In genomic region chr7:10888861-10889260, GRCh38 we compare ENCODE assay signal across 8 cellular contexts.
A peak's percentile ranks its signal among the peaks of the same experiment; 100 is the strongest.
DNase-seq lines count a peak whose midpoint lies in the region; ATAC-seq and TF ChIP-seq lines count a peak whose summit lies in the region.

No MANE protein-coding gene starts in this region.

- intact Hi-C loops in gastrocnemius medialis (cut with DNase I; ENCODE audit: low total_unique reads), result no loop called here

- in situ Hi-C loops in gastrocnemius medialis (cut with MboI; ENCODE audit: low sequenced_read_pairs in 4 of 4), result no loop called here

- DNase-seq in D341Med (ENCODE audit: low spot score), result peak; percentile 19
- peak; percentile 10 for DNase-seq in central memory CD4-positive, alpha-beta T cell
- no peak for DNase-seq in LoVo (ENCODE audit: low spot score)
- no peak for DNase-seq in KG1 (lab: John Stamatoyannopoulos, UW)
- no peak for DNase-seq in NCI-H1930 (lab: John Stamatoyannopoulos, UW)
- DNase-seq in gastrocnemius medialis, result no peak

- no peak for TF ChIP-seq CTCF in gastrocnemius medialis (IDR thresholded peaks at IDR 0.05 in 4 of 5, conservative IDR thresholded peaks at IDR 0.05 in 1 of 5)

- no peaks in the 10 kb centered on the region for H3K4me1 ChIP-seq in gastrocnemius medialis

- H3K27ac ChIP-seq in gastrocnemius medialis, result no peak overlapping the region

- no peaks in the 10 kb centered on the region for H3K27me3 ChIP-seq in gastrocnemius medialis

- H3K4me3 ChIP-seq in gastrocnemius medialis, result no peak overlapping the region

- no peak for TF ChIP-seq POLR2A in gastrocnemius medialis (IDR thresholded peaks at IDR 0.05)

- H3K9me3 ChIP-seq in gastrocnemius medialis, result no peaks in the 10 kb centered on the region

- no peaks in the 10 kb centered on the region for H3K36me3 ChIP-seq in gastrocnemius medialis

- ATAC-seq in GM19467 (IDR thresholded peaks at IDR 0.05; ENCODE audit: unreplicated experiment) (peak; percentile 12), HG03280 (IDR thresholded peaks at IDR 0.05; ENCODE audit: unreplicated experiment) (peak; percentile 20), gastrocnemius medialis (no peak)

Comparison
In these comparisons a context has a peak if more than half of its experiments do, and no peak if none do; other contexts are left out.
1. DNase-seq: peak in D341Med (single experiment) and central memory CD4-positive, alpha-beta T cell (single experiment); none in LoVo (single experiment), KG1 (single experiment), NCI-H1930 (0 of 2) and gastrocnemius medialis (0 of 2).
2. ATAC-seq: peak in GM19467 (single experiment) and HG03280 (single experiment); none in gastrocnemius medialis (0 of 2).